In the genomic region with DNA sequence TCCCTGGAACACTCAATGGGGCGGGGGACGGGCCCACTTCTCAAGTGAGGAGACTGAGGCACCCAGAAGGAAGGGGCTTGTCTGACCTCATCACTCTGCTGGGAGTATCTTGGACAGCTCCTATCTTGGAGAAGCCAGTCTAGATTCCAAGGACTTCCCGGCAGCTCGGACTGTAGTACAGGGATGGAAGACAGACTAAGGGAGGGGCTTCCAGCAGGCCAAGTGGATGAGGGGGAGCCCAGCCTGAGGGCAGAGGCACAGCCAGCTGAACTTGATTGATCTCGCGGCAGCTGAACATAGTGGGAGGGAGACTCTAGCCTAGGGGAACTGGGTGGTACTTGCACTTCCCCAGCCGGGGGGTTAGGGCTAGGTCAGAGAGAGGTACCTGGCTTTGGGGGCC, we compare ENCODE assay signal across 8 cellular contexts. TPM values are rescaled to one million over a fixed set of nuclear protein-coding genes. Genes with fewer than 3 reads are reported as not detected.
A peak's percentile ranks its signal among the peaks of the same experiment; 100 is the strongest.
DNase-seq lines count a peak whose midpoint lies in the region; ATAC-seq lines count a peak whose summit lies in the region.
"Had no signal": no experiment of that assay in that cellular context is flagged by ENCODE, and none has a peak within 500 bp of the region (broad histone marks: within the 10 kb centered on the region; RNA-seq: fewer than 3 reads in every experiment).

No MANE protein-coding gene starts in this region.

- H3K18ac ChIP-seq in mesendoderm (ENCODE audit: low read length): no peak overlapping the region

- H3K27ac ChIP-seq in BLaER1 (no peak overlapping the region), mesendoderm (ENCODE audit: low read depth, low read length) (no peak overlapping the region)
- H3K27ac ChIP-seq: KMS-11 had no signal

- H3K4me3 ChIP-seq in BLaER1: peak overlapping the region; percentile 56; the same call in 1 of the 2 replicates
- H3K4me3 ChIP-seq in mesendoderm (ENCODE audit: low read length): no peak overlapping the region

- H2BK5ac ChIP-seq in mesendoderm (ENCODE audit: low read length): no peak overlapping the region

- peak overlapping the region; percentile 0 for H3K4me3 Mint-ChIP-seq in activated T-helper 1 cell treated with anti-CD3 and anti-CD28 coated beads, Interleukin-12 subunit alpha, Interleukin-12 subunit beta, Interleukin-2, Interleukin-4 antibody, amounts not matched to agents 30 ng/mL and 10 ng/mL and 1 ng/mL, durations not matched to agents 14 hours and 24 hours and 36 hours

- DNase-seq in EL (peak; percentile 24), mesendoderm (peak; percentile 36), NCI-H2107 treated with DMSO at 0.1 percent for 48 hours (lab: John Stamatoyannopoulos, UW; ENCODE audit: unreplicated experiment) (no peak)
- DNase-seq in activated T-helper 1 cell treated with anti-CD3 and anti-CD28 coated beads, Interleukin-12 subunit alpha, Interleukin-12 subunit beta, Interleukin-2, Interleukin-4 antibody, amounts not matched to agents 30 ng/mL and 10 ng/mL and 1 ng/mL, durations not matched to agents 14 hours and 24 hours and 36 hours (ENCODE audit: low spot score): no peak
- no peak for DNase-seq in stimulated activated naive CD4-positive, alpha-beta T cell treated with Interleukin-2 at 50 U/mL for 16 hours (lab: John Stamatoyannopoulos, UW)

- H3K9ac ChIP-seq in BLaER1 (no peak overlapping the region), mesendoderm (ENCODE audit: low read length) (no peak overlapping the region)
- H3K9ac ChIP-seq: KMS-11 had no signal

- peaks cover 18% of the 10 kb centered on the region for H3K27me3 Mint-ChIP-seq in activated T-helper 1 cell treated with anti-CD3 and anti-CD28 coated beads, Interleukin-12 subunit alpha, Interleukin-12 subunit beta, Interleukin-2, Interleukin-4 antibody, amounts not matched to agents 30 ng/mL and 10 ng/mL and 1 ng/mL, durations not matched to agents 14 hours and 24 hours and 36 hours (ENCODE audit: insufficient read depth)

- peaks cover 35% of the 10 kb centered on the region for H3K27me3 ChIP-seq in BLaER1
- H3K27me3 ChIP-seq in mesendoderm (ENCODE audit: insufficient read depth, low read length, poor library complexity): peaks cover 2% of the 10 kb centered on the region

- no peak overlapping the region for H3K27ac Mint-ChIP-seq in activated T-helper 1 cell treated with anti-CD3 and anti-CD28 coated beads, Interleukin-12 subunit alpha, Interleukin-12 subunit beta, Interleukin-2, Interleukin-4 antibody, amounts not matched to agents 30 ng/mL and 10 ng/mL and 1 ng/mL, durations not matched to agents 14 hours and 24 hours and 36 hours

- no peaks in the 10 kb centered on the region for H3K79me1 ChIP-seq in mesendoderm (ENCODE audit: low read length)

- peaks cover 5% of the 10 kb centered on the region for H3K36me3 Mint-ChIP-seq in activated T-helper 1 cell treated with anti-CD3 and anti-CD28 coated beads, Interleukin-12 subunit alpha, Interleukin-12 subunit beta, Interleukin-2, Interleukin-4 antibody, amounts not matched to agents 30 ng/mL and 10 ng/mL and 1 ng/mL, durations not matched to agents 14 hours and 24 hours and 36 hours (ENCODE audit: low read depth)

- H3K4me1 ChIP-seq in BLaER1 (peaks cover 27% of the 10 kb centered on the region), mesendoderm (ENCODE audit: control insufficient read depth, low read depth, low read length) (peaks cover 2% of the 10 kb centered on the region)

- no peak overlapping the region for H2BK15ac ChIP-seq in mesendoderm (replicated peaks; ENCODE audit: low read depth)

- H2BK120ac ChIP-seq in mesendoderm (ENCODE audit: low read depth, low read length): no peak overlapping the region

- H4K5ac ChIP-seq in mesendoderm (ENCODE audit: low read length): no peak overlapping the region

- peak overlapping the region; percentile 54 for H3K4me2 ChIP-seq in BLaER1
- H3K4me2 ChIP-seq in mesendoderm (ENCODE audit: low read length): peak overlapping the region; percentile 57
- H3K4me2 ChIP-seq: KMS-11 had no signal

- intact Hi-C loops in activated T-helper 1 cell treated with anti-CD3 and anti-CD28 coated beads, Interleukin-12 subunit alpha, Interleukin-12 subunit beta, Interleukin-2, Interleukin-4 antibody, amounts not matched to agents 30 ng/mL and 10 ng/mL and 1 ng/mL, durations not matched to agents 14 hours and 24 hours and 36 hours (cut with micrococcal nuclease): no loop called here

- no peak overlapping the region for H3K4ac ChIP-seq in mesendoderm (ENCODE audit: low read depth, low read length)

- H4K8ac ChIP-seq in mesendoderm (ENCODE audit: low read depth, low read length): no peak overlapping the region

- no CpG with 5 or more reads among the region's 7 CpGs for WGBS in mesendoderm (ENCODE audit: extremely low coverage, insufficient coverage, low lambda C conversion rate)

- H4K20me1 ChIP-seq in BLaER1: no peaks in the 10 kb centered on the region

- H3K23ac ChIP-seq in mesendoderm (ENCODE audit: low read length): no peak overlapping the region

- H3K56ac ChIP-seq in mesendoderm (ENCODE audit: low read length): no peak overlapping the region

- no peaks in the 10 kb centered on the region for H3K9me3 Mint-ChIP-seq in activated T-helper 1 cell treated with anti-CD3 and anti-CD28 coated beads, Interleukin-12 subunit alpha, Interleukin-12 subunit beta, Interleukin-2, Interleukin-4 antibody, amounts not matched to agents 30 ng/mL and 10 ng/mL and 1 ng/mL, durations not matched to agents 14 hours and 24 hours and 36 hours

- H3K36me3 ChIP-seq in BLaER1 (peaks cover 14% of the 10 kb centered on the region; the same call in 1 of the 2 replicates), mesendoderm (ENCODE audit: control insufficient read depth, insufficient read depth, low read length) (no peaks in the 10 kb centered on the region)

- H2AK5ac ChIP-seq in mesendoderm (ENCODE audit: low read length): no peak overlapping the region

- H3K9me3 ChIP-seq in BLaER1: no peaks in the 10 kb centered on the region

- peaks cover 32% of the 10 kb centered on the region for H3K4me1 Mint-ChIP-seq in activated T-helper 1 cell treated with anti-CD3 and anti-CD28 coated beads, Interleukin-12 subunit alpha, Interleukin-12 subunit beta, Interleukin-2, Interleukin-4 antibody, amounts not matched to agents 30 ng/mL and 10 ng/mL and 1 ng/mL, durations not matched to agents 14 hours and 24 hours and 36 hours (ENCODE audit: low read depth)

- no peak for ATAC-seq in GM19397 (IDR thresholded peaks at IDR 0.05; ENCODE audit: unreplicated experiment)

- no peaks in the 10 kb centered on the region for H3K79me2 ChIP-seq in mesendoderm (ENCODE audit: control insufficient read depth, insufficient read depth, low read length)

RNA-seq across cellular contexts. Expression of gene CILP2, which starts 0.7 kb away (rescaled TPM):
- total RNA-seq in activated T-helper 1 cell treated with anti-CD3 and anti-CD28 coated beads, Interleukin-12 subunit alpha, Interleukin-12 subunit beta, Interleukin-2, Interleukin-4 antibody, amounts not matched to agents 30 ng/mL and 10 ng/mL and 1 ng/mL, durations not matched to agents 14 hours and 24 hours and 36 hours: 0.26 and 0.29 TPM in 2 replicates
- polyA plus RNA-seq in mesendoderm (2013, experiment 1 of 2): 1.5 TPM
- polyA plus RNA-seq in mesendoderm (2013, experiment 2 of 2): 1.6 TPM

RNA-seq across cellular contexts. Expression of gene YJEFN3, which starts 10.1 kb away (rescaled TPM):
- total RNA-seq in activated T-helper 1 cell treated with anti-CD3 and anti-CD28 coated beads, Interleukin-12 subunit alpha, Interleukin-12 subunit beta, Interleukin-2, Interleukin-4 antibody, amounts not matched to agents 30 ng/mL and 10 ng/mL and 1 ng/mL, durations not matched to agents 14 hours and 24 hours and 36 hours: 13.6 and 15.0 TPM in 2 replicates
- 2.9 TPM for polyA plus RNA-seq in mesendoderm (2013, experiment 1 of 2)
- polyA plus RNA-seq in mesendoderm (2013, experiment 2 of 2): 2.8 TPM

RNA-seq across cellular contexts. Expression of gene NDUFA13, which starts 22.7 kb away (rescaled TPM):
- total RNA-seq in activated T-helper 1 cell treated with anti-CD3 and anti-CD28 coated beads, Interleukin-12 subunit alpha, Interleukin-12 subunit beta, Interleukin-2, Interleukin-4 antibody, amounts not matched to agents 30 ng/mL and 10 ng/mL and 1 ng/mL, durations not matched to agents 14 hours and 24 hours and 36 hours: 408 and 410 TPM in 2 replicates
- polyA plus RNA-seq in mesendoderm (2013, experiment 1 of 2): 203 TPM
- polyA plus RNA-seq in mesendoderm (2013, experiment 2 of 2): 202 TPM

RNA-seq across cellular contexts. Expression of gene TSSK6, which starts 23.4 kb away (rescaled TPM):
- total RNA-seq in activated T-helper 1 cell treated with anti-CD3 and anti-CD28 coated beads, Interleukin-12 subunit alpha, Interleukin-12 subunit beta, Interleukin-2, Interleukin-4 antibody, amounts not matched to agents 30 ng/mL and 10 ng/mL and 1 ng/mL, durations not matched to agents 14 hours and 24 hours and 36 hours: 3.0 and 4.1 TPM in 2 replicates
- polyA plus RNA-seq in mesendoderm (2013, experiment 1 of 2): 0.77 TPM
- 0.67 TPM for polyA plus RNA-seq in mesendoderm (2013, experiment 2 of 2)

Comparison
In these comparisons a context has a peak if more than half of its experiments do, and no peak if none do; other contexts are left out.
1. DNase-seq: peak in EL (single experiment) and mesendoderm (single experiment); none in activated T-helper 1 cell treated with anti-CD3 and anti-CD28 coated beads, Interleukin-12 subunit alpha, Interleukin-12 subunit beta, Interleukin-2, Interleukin-4 antibody, amounts not matched to agents 30 ng/mL and 10 ng/mL and 1 ng/mL, durations not matched to agents 14 hours and 24 hours and 36 hours (single experiment), stimulated activated naive CD4-positive, alpha-beta T cell treated with Interleukin-2 at 50 U/mL for 16 hours (single experiment) and NCI-H2107 treated with DMSO at 0.1 percent for 48 hours (single experiment).